7 cellular contexts compared by ENCODE assay signal in the genomic region with DNA sequence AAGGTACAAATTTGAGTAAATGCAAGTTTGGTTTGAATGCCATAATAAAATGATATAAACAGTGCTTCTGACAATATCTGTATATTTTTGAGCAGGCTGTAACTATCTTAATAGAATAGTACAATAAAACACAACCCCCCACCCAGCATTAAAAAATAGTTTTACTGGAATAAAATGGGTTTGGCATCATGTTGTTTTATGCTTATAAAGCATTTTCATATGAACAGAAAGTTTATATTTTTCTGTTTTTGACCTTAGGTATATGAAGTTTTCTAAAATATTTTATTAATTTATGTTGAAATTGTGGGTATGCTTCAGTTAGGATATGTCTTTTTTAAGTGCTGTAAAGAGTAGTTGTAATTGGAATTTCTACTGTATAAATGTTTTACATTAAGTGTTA. TPM values are rescaled to one million over a fixed set of nuclear protein-coding genes. Genes with fewer than 3 reads are reported as not detected.
"Had no signal": no experiment of that assay in that cellular context is flagged by ENCODE, and none has a peak within 500 bp of the region (broad histone marks: within the 10 kb centered on the region; RNA-seq: fewer than 3 reads in every experiment).

No MANE protein-coding gene starts in this region.

- H3K27ac ChIP-seq: GM23248 had no signal

- H2AFZ ChIP-seq: GM23248 had no signal

- H3K9ac ChIP-seq: GM23248 had no signal

- DNase-seq: GM23248, GOT3, H7, HCEC 1CT, Kasumi-1, KG1 had no signal

- H3K4me3 ChIP-seq: GM23248 had no signal

RNA-seq across cellular contexts. Expression of a gene that starts 57.2 kb away (rescaled TPM):
- polyA plus RNA-seq: IgD-negative memory B cell had no signal
